In the genomic region with DNA sequence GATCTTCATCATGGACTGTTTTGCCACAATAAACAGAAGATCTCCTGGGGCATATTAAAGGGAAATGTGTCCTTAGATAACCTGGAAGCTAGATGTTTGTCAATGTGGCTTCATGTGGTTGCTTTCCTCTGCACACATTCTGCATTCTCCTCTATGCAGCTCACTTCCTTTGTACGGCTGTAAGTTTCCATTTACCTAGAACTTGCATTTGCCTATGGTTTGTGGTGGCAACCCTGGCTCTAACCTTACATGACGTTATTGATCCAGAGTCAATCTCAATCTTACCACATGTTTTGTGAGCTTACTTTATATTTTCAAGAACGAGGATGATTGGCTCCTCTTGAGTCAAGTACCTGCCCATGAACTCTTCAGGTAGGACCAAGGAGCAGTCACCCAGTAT, we compare ENCODE assay signal across 1 cellular context.
TF ChIP-seq lines count a peak whose summit lies in the region.

No MANE protein-coding gene starts in this region.

TF ChIP-seq in GM12878, 131 proteins besides CTCF, POLR2A, EP300 and RAD21 (continued from another document):
- TF ChIP-seq RUNX3 (IDR thresholded peaks at IDR 0.05; ENCODE audit: low read length) (peak; percentile 71), ATF7 (IDR thresholded peaks at IDR 0.05; ENCODE audit: low read depth) (peak; percentile 77), ZNF274 (IDR thresholded peaks at IDR 0.05; ENCODE audit: insufficient read depth, insufficient read length) (no peak), IKZF1 (conservative IDR thresholded peaks at IDR 0.05) (peak; percentile 36; the same call in 1 of the 2 replicates), CUX1 (IDR thresholded peaks at IDR 0.05; ENCODE audit: insufficient replicate concordance, low read depth, low read length) (no peak), PBX3 (IDR thresholded peaks at IDR 0.05; ENCODE audit: insufficient replicate concordance, low read depth, low read length) (no peak), POU2F2 (IDR thresholded peaks at IDR 0.05; ENCODE audit: borderline replicate concordance, low read depth, low read length) (peak; percentile 89; the same call in 2 of the 3 replicates), SPI1 (IDR thresholded peaks at IDR 0.05; ENCODE audit: borderline replicate concordance, insufficient read depth, low read depth, low read length) (peak; percentile 47; the same call in 1 of the 2 replicates), SIN3A (IDR thresholded peaks at IDR 0.05; ENCODE audit: low read depth, low read length) (no peak), MTA3 (IDR thresholded peaks at IDR 0.05; ENCODE audit: borderline replicate concordance, low read length) (no peak), PKNOX1 (IDR thresholded peaks at IDR 0.05) (peak; percentile 61), IKZF2 (IDR thresholded peaks at IDR 0.05) (peak in 1 of 2 experiments; percentile 35; a peak in 1 of 4 replicates), ZZZ3 (IDR thresholded peaks at IDR 0.05; ENCODE audit: control insufficient read depth, insufficient read length, low read depth) (no peak)
